Comparison of ENCODE assay signal across 18 cellular contexts in the genomic region with DNA sequence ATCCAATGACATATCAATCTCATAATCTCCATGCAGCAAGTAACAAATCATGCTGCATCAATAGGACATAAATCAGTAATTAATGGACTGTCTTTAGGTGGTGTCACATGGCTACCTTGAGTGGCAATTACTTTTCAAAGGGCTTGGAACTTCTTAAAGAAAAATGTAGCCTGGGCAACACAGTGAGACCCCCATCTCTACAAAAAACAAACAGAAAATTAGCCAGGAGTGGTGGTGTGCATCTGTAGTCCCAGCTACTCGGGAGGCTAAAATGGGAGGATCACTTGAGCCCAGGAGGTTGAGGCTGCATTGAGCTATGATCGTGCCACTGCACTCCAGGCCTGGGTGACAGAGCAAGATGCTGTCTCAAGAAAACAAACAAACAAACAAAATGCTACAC.
"Had no signal": no experiment of that assay in that cellular context is flagged by ENCODE, and none has a peak within 500 bp of the region (broad histone marks: within the 10 kb centered on the region; RNA-seq: fewer than 3 reads in every experiment).

No MANE protein-coding gene starts in this region.

- DNase-seq: activated B cell treated with CpG ODN at 0.5 μM for 24 hours; activated CD4-positive, alpha-beta memory T cell treated with anti-CD3 and anti-CD28 coated beads for 36 hours; activated CD4-positive, alpha-beta T cell treated with anti-CD3 and anti-CD28 coated beads for 4 hours; activated naive CD4-positive, alpha-beta T cell treated with Interleukin-2 at 50 U/mL for 16 hours; activated naive CD8-positive, alpha-beta T cell treated with anti-CD3 and anti-CD28 coated beads, Interleukin-2, amount 10 ng/mL, durations not matched to agents 7 days and 5 days; activated T-cell treated with anti-CD3 and anti-CD28 coated beads, Interleukin-2, amount 50 U/mL, for 1 hour; amygdala; caudate nucleus; hippocampal formation; stimulated activated CD4-positive, alpha-beta T cell treated with anti-CD3 and anti-CD28 coated beads, Interleukin-4, amount 100 ng/mL, for 4 hours; thyroid gland had no signal

- ATAC-seq: activated T-helper 17 cell treated with anti-CD3 and anti-CD28 coated beads, Interleukin-2, amount 50 U/mL, for 72 hours; esophagus mucosa; sciatic nerve; stimulated activated memory B cell treated with anti-CD40 and anti-IgM and Interleukin-4, amounts not matched to agents 10 μg/mL and 1 μg/mL and 100 μg/mL, for 72 hours had no signal

- H3K9me3 ChIP-seq: prostate gland, thyroid gland, vagina had no signal

- H3K27ac ChIP-seq: SK-N-MC, vagina had no signal

- H3K36me3 ChIP-seq: prostate gland had no signal

- H3K4me3 ChIP-seq: prostate gland, SK-N-MC, thyroid gland, vagina had no signal

- H3K27me3 ChIP-seq: thyroid gland, vagina had no signal
